In genomic region chr14:79404874-79405273, GRCh38 we compare ENCODE assay signal across 17 cellular contexts.
DNase-seq lines count a peak whose midpoint lies in the region; ATAC-seq and TF ChIP-seq lines count a peak whose summit lies in the region.
"Had no signal": no experiment of that assay in that cellular context is flagged by ENCODE, and none has a peak within 500 bp of the region (broad histone marks: within the 10 kb centered on the region; RNA-seq: fewer than 3 reads in every experiment).

No MANE protein-coding gene starts in this region.

- H3K4me3 ChIP-seq in HEK293 (ENCODE audit: low read depth, low read length) (no peak overlapping the region), osteoblast (ENCODE audit: insufficient read depth, low read length) (no peak overlapping the region)
- H3K4me3 ChIP-seq: skin epidermis had no signal

- no peak overlapping the region for H3K27ac Mint-ChIP-seq in activated CD8-positive, alpha-beta T cell treated with anti-CD3 and anti-CD28 coated beads for 36 hours
- H3K27ac Mint-ChIP-seq: activated CD4-positive, alpha-beta T cell treated with anti-CD3 and anti-CD28 coated beads for 36 hours; effector memory CD8-positive, alpha-beta T cell had no signal

- H3K9me3 ChIP-seq in HEK293 (ENCODE audit: control insufficient read depth, insufficient read depth, low read depth, low read length) (no peaks in the 10 kb centered on the region), osteoblast (ENCODE audit: low read depth, low read length) (no peaks in the 10 kb centered on the region)

- H3K9me3 Mint-ChIP-seq in activated CD8-positive, alpha-beta T cell treated with anti-CD3 and anti-CD28 coated beads for 36 hours: peaks cover 2% of the 10 kb centered on the region

- H3K27ac ChIP-seq in HEK293 (ENCODE audit: extremely low read depth, low read depth, low read length) (no peak overlapping the region), osteoblast (ENCODE audit: low read depth, low read length) (no peak overlapping the region)
- H3K27ac ChIP-seq: skin epidermis had no signal

- no peaks in the 10 kb centered on the region for H3K36me3 ChIP-seq in HEK293 (ENCODE audit: control insufficient read depth in 2 of 2, insufficient read depth in 1 of 2, low read length in 2 of 2)
- H3K36me3 ChIP-seq in osteoblast (ENCODE audit: insufficient read depth, low read length): no peaks in the 10 kb centered on the region

- H3K27me3 Mint-ChIP-seq in activated CD8-positive, alpha-beta T cell treated with anti-CD3 and anti-CD28 coated beads for 36 hours: no peaks in the 10 kb centered on the region
- H3K27me3 Mint-ChIP-seq: activated CD4-positive, alpha-beta T cell treated with anti-CD3 and anti-CD28 coated beads for 36 hours; effector memory CD8-positive, alpha-beta T cell had no signal

- H4K20me1 ChIP-seq in osteoblast (ENCODE audit: insufficient read depth, low read length): no peaks in the 10 kb centered on the region

- CTCF ChIA-PET in HEK293 (lab: Yijun Ruan, JAX): no interaction called here
- CTCF ChIA-PET in activated CD8-positive, alpha-beta T cell treated with anti-CD3 and anti-CD28 coated beads for 36 hours (lab: Charles Lee): no interaction called here

- H3K4me2 ChIP-seq in osteoblast (ENCODE audit: insufficient read depth, low read length): no peak overlapping the region

- H3K4me3 Mint-ChIP-seq in activated CD8-positive, alpha-beta T cell treated with anti-CD3 and anti-CD28 coated beads for 36 hours: no peak overlapping the region
- H3K4me3 Mint-ChIP-seq: activated CD4-positive, alpha-beta T cell treated with anti-CD3 and anti-CD28 coated beads for 36 hours; effector memory CD8-positive, alpha-beta T cell had no signal

- no peaks in the 10 kb centered on the region for H3K27me3 ChIP-seq in osteoblast (ENCODE audit: insufficient read depth, low read length)

- intact Hi-C loops in activated CD8-positive, alpha-beta T cell treated with anti-CD3 and anti-CD28 coated beads for 36 hours (cut with micrococcal nuclease): no loop called here

- TF ChIP-seq CTCF in HEK293 (tag by site-specific recombination; IDR thresholded peaks at IDR 0.05) (no peak), osteoblast (IDR thresholded peaks at IDR 0.05; ENCODE audit: extremely low read depth, low read depth, low read length) (no peak)
- no peak for TF ChIP-seq CTCF in activated CD8-positive, alpha-beta T cell treated with anti-CD3 and anti-CD28 coated beads for 36 hours (IDR thresholded peaks at IDR 0.05)

- DNase-seq in NCI-H2171 treated with DMSO at 0.1 percent for 48 hours (lab: John Stamatoyannopoulos, UW): peak; percentile 94
- DNase-seq in cerebellar cortex (ENCODE audit: low spot score): peak; percentile 68
- DNase-seq in osteoblast (ENCODE audit: insufficient read length, low spot score, missing footprints): peak; percentile 55
- no peak for DNase-seq in activated CD8-positive, alpha-beta T cell treated with anti-CD3 and anti-CD28 coated beads for 36 hours
- no peak for DNase-seq in dedifferentiated amniotic fluid mesenchymal stem cell (ENCODE audit: extremely low spot score)
- no peak for DNase-seq in activated effector memory CD4-positive, alpha-beta T cell treated with Interleukin-2 at 50 U/mL for 16 hours
- no peak for DNase-seq in SW480 (ENCODE audit: low spot score)
- DNase-seq: activated CD4-positive, alpha-beta T cell treated with anti-CD3 and anti-CD28 coated beads for 36 hours; activated gamma-delta T cell; amniotic stem cell; central memory CD4-positive, alpha-beta T cell; effector memory CD8-positive, alpha-beta T cell; NCI-H2029 treated with DMSO at 0.1 percent for 48 hours; NK-92 treated with Interleukin-12 subunit alpha and Interleukin-12 subunit beta, amount 100 ng/mL, for 24 hours; stimulated activated CD4-positive, alpha-beta T cell treated with anti-CD3 and anti-CD28 coated beads, Interleukin-2, amount 100 ng/mL, for 48 hours had no signal

- no peaks in the 10 kb centered on the region for H3K36me3 Mint-ChIP-seq in activated CD8-positive, alpha-beta T cell treated with anti-CD3 and anti-CD28 coated beads for 36 hours (ENCODE audit: low read depth)

- H3K79me2 ChIP-seq in osteoblast (ENCODE audit: insufficient read depth, low read length): no peaks in the 10 kb centered on the region

- H2AFZ ChIP-seq in osteoblast (ENCODE audit: low read length): no peak overlapping the region

- no peaks in the 10 kb centered on the region for H3K4me1 Mint-ChIP-seq in activated CD8-positive, alpha-beta T cell treated with anti-CD3 and anti-CD28 coated beads for 36 hours (ENCODE audit: low read depth)
- H3K4me1 Mint-ChIP-seq: activated CD4-positive, alpha-beta T cell treated with anti-CD3 and anti-CD28 coated beads for 36 hours had no signal

- H3K4me1 ChIP-seq in HEK293 (ENCODE audit: control insufficient read depth, insufficient read depth, low read length) (0 out of 2 replicates have a peak, but pooled peaks cover 8% of the 10 kb centered on the region), osteoblast (ENCODE audit: insufficient read depth, low read length) (no peaks in the 10 kb centered on the region)

- POLR2A ChIA-PET in HEK293 (lab: Yijun Ruan, JAX): no interaction called here
- POLR2A ChIA-PET in activated CD8-positive, alpha-beta T cell treated with anti-CD3 and anti-CD28 coated beads for 36 hours (lab: Charles Lee): no interaction called here

- ATAC-seq in activated CD8-positive, alpha-beta T cell treated with anti-CD3 and anti-CD28 coated beads for 36 hours: no peak
- ATAC-seq: activated CD4-positive, alpha-beta T cell treated with anti-CD3 and anti-CD28 coated beads for 36 hours; effector memory CD8-positive, alpha-beta T cell had no signal

TF ChIP-seq in HEK293, 187 proteins besides CTCF, POLR2A, EP300 and RAD21:
- TF ChIP-seq SCRT2 (tag by site-specific recombination; IDR thresholded peaks at IDR 0.05) (peak; percentile 57), FEZF1 (tag by site-specific recombination; IDR thresholded peaks at IDR 0.05) (no peak)

Comparison
In these comparisons a context has a peak if more than half of its experiments do, and no peak if none do; other contexts are left out.
1. DNase-seq: peak in NCI-H2171 treated with DMSO at 0.1 percent for 48 hours (single experiment), cerebellar cortex (single experiment) and osteoblast (single experiment); none in activated CD8-positive, alpha-beta T cell treated with anti-CD3 and anti-CD28 coated beads for 36 hours (single experiment), dedifferentiated amniotic fluid mesenchymal stem cell (single experiment), activated effector memory CD4-positive, alpha-beta T cell treated with Interleukin-2 at 50 U/mL for 16 hours (single experiment) and SW480 (single experiment).